In genomic region chr18:71370095-71370494, GRCh38 we compare ENCODE assay signal across 26 cellular contexts.
"Had no signal": no experiment of that assay in that cellular context is flagged by ENCODE, and none has a peak within 500 bp of the region (broad histone marks: within the 10 kb centered on the region; RNA-seq: fewer than 3 reads in every experiment).

No MANE protein-coding gene starts in this region.

- H3K9me3 ChIP-seq: colonic mucosa, SJCRH30 had no signal

- H3K4me3 ChIP-seq: ascending aorta, cardiac muscle cell, colonic mucosa, SJCRH30, SK-N-MC had no signal

- H3K4me1 ChIP-seq: ascending aorta, colonic mucosa, SJCRH30 had no signal

- DNase-seq: activated CD4-positive, alpha-beta T cell treated with anti-CD3 and anti-CD28 coated beads, Interleukin-2, amount 10 ng/mL, durations not matched to agents 24 days and 14 days; activated CD4-positive, alpha-beta T cell treated with anti-CD3 and anti-CD28 coated beads, Interleukin-2, amount 50 U/mL, for 4 hours; activated CD8-positive, alpha-beta T cell treated with anti-CD3 and anti-CD28 coated beads for 36 hours; activated gamma-delta T cell; activated naive CD4-positive, alpha-beta T cell treated with Interleukin-2 at 50 U/mL for 16 hours; activated naive CD8-positive, alpha-beta T cell treated with anti-CD3 and anti-CD28 coated beads, Interleukin-2, amount 10 ng/mL, durations not matched to agents 7 days and 5 days; activated T-cell treated with anti-CD3 and anti-CD28 coated beads, Interleukin-2, amount 50 U/mL, for 1 hour; amygdala; colonic mucosa; Karpas-422; NCI-H1048; NCI-H1105 treated with DMSO at 0.1 percent for 48 hours; NCI-H1436 treated with DMSO at 0.1 percent for 48 hours; NCI-H1694 treated with DMSO at 0.1 percent for 48 hours; NCI-H2029; NCI-H2107; NCI-H2171; NCI-H510A; NCI-H526; NCI-H748 treated with DMSO at 0.1 percent for 48 hours; SHP77; SJCRH30; T1000 had no signal

- H3K27me3 ChIP-seq: ascending aorta, cardiac muscle cell, colonic mucosa, SJCRH30 had no signal

- H3K36me3 ChIP-seq: ascending aorta, cardiac muscle cell, colonic mucosa, SJCRH30 had no signal

- H3K27ac ChIP-seq: ascending aorta, cardiac muscle cell, colonic mucosa, SJCRH30, SK-N-MC had no signal
